ENCODE assay signal across 17 cellular contexts in the genomic region with DNA sequence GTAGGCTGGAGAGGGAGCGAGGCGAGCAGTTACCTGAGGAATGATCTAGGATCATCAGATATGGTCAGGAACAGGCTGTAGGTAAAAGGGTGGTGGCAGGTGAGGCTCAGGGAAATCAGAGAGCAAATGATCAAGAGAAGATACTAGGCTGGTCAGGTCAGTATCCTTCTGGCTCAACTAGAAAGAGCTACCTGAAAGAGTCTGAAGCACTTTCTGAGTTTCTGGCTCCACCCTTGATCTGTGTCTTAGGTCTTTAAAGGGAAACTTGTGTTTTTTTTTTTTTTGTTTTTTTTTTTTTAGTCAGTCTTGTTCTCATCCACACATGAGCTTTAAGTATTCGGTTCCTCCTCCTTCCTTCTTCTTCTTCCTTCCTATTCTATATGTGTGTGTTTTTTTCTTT. TPM values are rescaled to one million over a fixed set of nuclear protein-coding genes. Genes with fewer than 3 reads are reported as not detected.
A peak's percentile ranks its signal among the peaks of the same experiment; 100 is the strongest.
DNase-seq lines count a peak whose midpoint lies in the region; ATAC-seq lines count a peak whose summit lies in the region.
"Had no signal": no experiment of that assay in that cellular context is flagged by ENCODE, and none has a peak within 500 bp of the region (broad histone marks: within the 10 kb centered on the region; RNA-seq: fewer than 3 reads in every experiment).

No MANE protein-coding gene starts in this region.

- ATAC-seq in GM18907 (IDR thresholded peaks at IDR 0.05; ENCODE audit: unreplicated experiment) (peak; percentile 47), GM21786 (IDR thresholded peaks at IDR 0.05; ENCODE audit: unreplicated experiment) (peak; percentile 46), HG02642 (IDR thresholded peaks at IDR 0.05; ENCODE audit: poor library complexity, unreplicated experiment) (no peak), HG02759 (IDR thresholded peaks at IDR 0.05; ENCODE audit: unreplicated experiment) (no peak)
- ATAC-seq: Panc1, Right ventricle myocardium inferior had no signal

- no peak overlapping the region for H3K4me3 ChIP-seq in BLaER1 treated with 17β-estradiol and CSF1 and Interleukin-3, amounts not matched to agents 10 nM and 100 nM

- no peaks in the 10 kb centered on the region for H4K20me1 ChIP-seq in BLaER1 treated with 17β-estradiol and CSF1 and Interleukin-3, amounts not matched to agents 10 nM and 100 nM

- DNase-seq in HT-29 (ENCODE audit: low spot score) (peak; percentile 26), pons (ENCODE audit: low spot score) (no peak), NCI-H146 (lab: John Stamatoyannopoulos, UW) (no peak)
- DNase-seq: KBM-7, NCI-H1092, NCI-H187, NCI-H446 treated with DMSO at 0.1 percent for 48 hours, NCI-H748 treated with DMSO at 0.1 percent for 48 hours, SK-N-SH had no signal

- no peak overlapping the region for H3K9ac ChIP-seq in BLaER1 treated with 17β-estradiol and CSF1 and Interleukin-3, amounts not matched to agents 10 nM and 100 nM
- H3K9ac ChIP-seq: SK-N-SH had no signal

- no peaks in the 10 kb centered on the region for H3K9me3 ChIP-seq in BLaER1 treated with 17β-estradiol and CSF1 and Interleukin-3, amounts not matched to agents 10 nM and 100 nM (replicated peaks in 1 of 11)
- H3K9me3 ChIP-seq: SK-N-SH had no signal

- H3K27ac ChIP-seq in BLaER1 treated with 17β-estradiol and CSF1 and Interleukin-3, amounts not matched to agents 10 nM and 100 nM, result no peak overlapping the region

- no peaks in the 10 kb centered on the region for H3K27me3 ChIP-seq in BLaER1 treated with 17β-estradiol and CSF1 and Interleukin-3, amounts not matched to agents 10 nM and 100 nM

- peaks cover 0 to 15% (median 0%) of the 10 kb centered on the region in 11 experiments; a peak in 4 of 22 replicates for H3K36me3 ChIP-seq in BLaER1 treated with 17β-estradiol and CSF1 and Interleukin-3, amounts not matched to agents 10 nM and 100 nM

- H3K4me1 ChIP-seq in BLaER1 treated with 17β-estradiol and CSF1 and Interleukin-3, amounts not matched to agents 10 nM and 100 nM, result peaks cover 0 to 10% (median 7%) of the 10 kb centered on the region in 10 experiments; a peak in 14 of 20 replicates

- peak overlapping the region in 7 of 11 experiments; percentile 19 to 53 (median 27); a peak in 11 of 22 replicates for H3K4me2 ChIP-seq in BLaER1 treated with 17β-estradiol and CSF1 and Interleukin-3, amounts not matched to agents 10 nM and 100 nM
- H3K4me2 ChIP-seq: SK-N-SH had no signal

RNA-seq across cellular contexts. Expression of a gene that starts 10.5 kb away (rescaled TPM):
- total RNA-seq in HT-29 (2014; rRNA removed; shearing (Covaris generic)), result 10.4 and 12.3 TPM in 2 replicates
- total RNA-seq: MCF 10A had no signal

Comparison
In these comparisons a context has a peak if more than half of its experiments do, and no peak if none do; other contexts are left out.
1. ATAC-seq: peak in GM18907 (single experiment) and GM21786 (single experiment); none in HG02642 (single experiment) and HG02759 (single experiment).